In the genomic region with DNA sequence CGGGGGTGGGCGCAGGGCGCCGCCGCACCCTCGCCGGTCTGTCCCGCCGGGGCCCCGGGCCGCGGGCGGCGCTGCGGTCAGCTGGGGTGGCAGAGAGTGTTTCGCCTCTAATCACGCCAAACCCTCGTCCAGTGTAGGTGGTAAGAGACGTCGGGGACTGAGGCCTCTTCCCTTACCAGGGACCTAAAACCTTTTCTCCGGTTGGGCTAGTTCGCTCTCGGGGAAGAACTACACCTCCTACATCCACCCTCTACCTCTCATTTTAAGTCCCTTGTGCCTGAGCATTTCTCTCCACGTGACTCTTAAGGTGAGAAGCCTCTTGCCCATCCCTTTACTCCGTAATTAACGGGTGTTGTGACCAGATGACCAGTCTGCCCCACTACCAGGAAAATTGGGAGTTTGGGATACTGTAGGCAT, we compare ENCODE assay signal across 8 cellular contexts. TPM values are rescaled to one million over a fixed set of nuclear protein-coding genes. Genes with fewer than 3 reads are reported as not detected.
DNase-seq lines count a peak whose midpoint lies in the region; ATAC-seq and TF ChIP-seq lines count a peak whose summit lies in the region.

No MANE protein-coding gene starts in this region.

- H3K36me3 Mint-ChIP-seq in T-helper 2 cell treated with Interferon-gamma antibody and Interleukin-4, amounts not matched to agents 5 μg/mL and 100 μg/mL, for 36 hours (ENCODE audit: low read depth): peaks cover 16% of the 10 kb centered on the region
- H3K36me3 Mint-ChIP-seq in osteocyte (ENCODE audit: unreplicated experiment): peaks cover 7% of the 10 kb centered on the region

- H3K4me1 Mint-ChIP-seq in T-helper 2 cell treated with Interferon-gamma antibody and Interleukin-4, amounts not matched to agents 5 μg/mL and 100 μg/mL, for 36 hours (ENCODE audit: low read depth): peaks cover 32% of the 10 kb centered on the region
- peaks cover 29% of the 10 kb centered on the region for H3K4me1 Mint-ChIP-seq in osteocyte (ENCODE audit: unreplicated experiment)

- H3K27ac Mint-ChIP-seq in T-helper 2 cell treated with Interferon-gamma antibody and Interleukin-4, amounts not matched to agents 5 μg/mL and 100 μg/mL, for 36 hours: peak overlapping the region; percentile 93
- peak overlapping the region; percentile 85 for H3K27ac Mint-ChIP-seq in osteocyte (ENCODE audit: unreplicated experiment)

- no peaks in the 10 kb centered on the region for H3K27me3 ChIP-seq in BLaER1 treated with 17β-estradiol and CSF1 and Interleukin-3, amounts not matched to agents 10 nM and 100 nM
- no peaks in the 10 kb centered on the region for H3K27me3 ChIP-seq in esophagus squamous epithelium

- H3K27ac ChIP-seq in BLaER1 treated with 17β-estradiol and CSF1 and Interleukin-3, amounts not matched to agents 10 nM and 100 nM: peak overlapping the region; percentile 73 to 93 (median 87); a peak in 21 of 22 replicates
- H3K27ac ChIP-seq in esophagus squamous epithelium: peak overlapping the region; percentile 92 to 97 (median 94)

- H3K9me3 ChIP-seq in BLaER1 treated with 17β-estradiol and CSF1 and Interleukin-3, amounts not matched to agents 10 nM and 100 nM (replicated peaks in 1 of 11): peaks cover 0 to 8% (median 3%) of the 10 kb centered on the region in 11 experiments; a peak in 17 of 22 replicates
- peaks cover 0 to under 1% (median under 1%) of the 10 kb centered on the region in 3 donors for H3K9me3 ChIP-seq in esophagus squamous epithelium

- no peaks in the 10 kb centered on the region for H3K27me3 Mint-ChIP-seq in T-helper 2 cell treated with Interferon-gamma antibody and Interleukin-4, amounts not matched to agents 5 μg/mL and 100 μg/mL, for 36 hours (ENCODE audit: low read depth)
- H3K27me3 Mint-ChIP-seq in osteocyte (ENCODE audit: unreplicated experiment): no peaks in the 10 kb centered on the region

- TF ChIP-seq CTCF in esophagus squamous epithelium (IDR thresholded peaks at IDR 0.05) (no peak), osteocyte (IDR thresholded peaks at IDR 0.05) (no peak)

- no peaks in the 10 kb centered on the region for H3K9me3 Mint-ChIP-seq in T-helper 2 cell treated with Interferon-gamma antibody and Interleukin-4, amounts not matched to agents 5 μg/mL and 100 μg/mL, for 36 hours
- H3K9me3 Mint-ChIP-seq in osteocyte (ENCODE audit: unreplicated experiment): peaks cover 2% of the 10 kb centered on the region

- peak overlapping the region; percentile 76 to 92 (median 87) for H3K9ac ChIP-seq in BLaER1 treated with 17β-estradiol and CSF1 and Interleukin-3, amounts not matched to agents 10 nM and 100 nM

- H3K4me3 Mint-ChIP-seq in T-helper 2 cell treated with Interferon-gamma antibody and Interleukin-4, amounts not matched to agents 5 μg/mL and 100 μg/mL, for 36 hours: peak overlapping the region; percentile 84
- peak overlapping the region; percentile 81 for H3K4me3 Mint-ChIP-seq in osteocyte (ENCODE audit: unreplicated experiment)

- DNase-seq in T-helper 2 cell treated with Interferon-gamma antibody and Interleukin-4, amounts not matched to agents 5 μg/mL and 100 μg/mL, for 36 hours (ENCODE audit: low spot score): no peak
- DNase-seq in esophagus squamous epithelium (lab: John Stamatoyannopoulos, UW) (no peak), osteocyte (ENCODE audit: extremely low spot score, unreplicated experiment) (no peak), NCI-H1694 (lab: John Stamatoyannopoulos, UW) (no peak)
- DNase-seq in stimulated activated CD4-positive, alpha-beta T cell treated with anti-CD3 and anti-CD28 coated beads, Interleukin-2, amount 100 ng/mL, for 24 hours: no peak

- H3K4me2 ChIP-seq in BLaER1 treated with 17β-estradiol and CSF1 and Interleukin-3, amounts not matched to agents 10 nM and 100 nM: peak overlapping the region; percentile 78 to 99 (median 92)

- H3K4me1 ChIP-seq in BLaER1 treated with 17β-estradiol and CSF1 and Interleukin-3, amounts not matched to agents 10 nM and 100 nM: peaks cover 8 to 23% (median 12%) of the 10 kb centered on the region in 10 experiments
- H3K4me1 ChIP-seq in esophagus squamous epithelium: peaks cover 6 to 21% (median 7%) of the 10 kb centered on the region in 3 donors

- H3K4me3 ChIP-seq in BLaER1 treated with 17β-estradiol and CSF1 and Interleukin-3, amounts not matched to agents 10 nM and 100 nM: peak overlapping the region; percentile 60 to 79 (median 68)
- peak overlapping the region; percentile 68 to 95 (median 76) for H3K4me3 ChIP-seq in esophagus squamous epithelium

- H3K36me3 ChIP-seq in BLaER1 treated with 17β-estradiol and CSF1 and Interleukin-3, amounts not matched to agents 10 nM and 100 nM: peaks cover 1 to 30% (median 12%) of the 10 kb centered on the region in 11 experiments; a peak in 16 of 22 replicates
- H3K36me3 ChIP-seq in esophagus squamous epithelium: peaks cover 0 to 30% (median 0%) of the 10 kb centered on the region in 3 donors

- ATAC-seq in GM19025 (IDR thresholded peaks at IDR 0.05; ENCODE audit: low read depth, unreplicated experiment) (peak; percentile 25), HG03159 (IDR thresholded peaks at IDR 0.05; ENCODE audit: unreplicated experiment) (peak; percentile 19)

- TF ChIP-seq POLR2A in esophagus squamous epithelium (IDR thresholded peaks at IDR 0.05): no peak

- no peaks in the 10 kb centered on the region for H4K20me1 ChIP-seq in BLaER1 treated with 17β-estradiol and CSF1 and Interleukin-3, amounts not matched to agents 10 nM and 100 nM

- intact Hi-C loops in esophagus squamous epithelium (cut with DNase I): loop anchor here (10.0 kb wide), 1 partner anchor 517 kb away; no protein-coding TSS in a partner anchor

- 0% methylated on average over 4 to 14 of the region's 26 CpGs for WGBS in esophagus squamous epithelium, 2 donors

RNA-seq across cellular contexts. Expression of a gene that starts 0.5 kb away (rescaled TPM):
- total RNA-seq in esophagus squamous epithelium (1 to 10 TPM; 4.3 to 9.2 (median 7.0) TPM), osteocyte (18.9 and 19.4 TPM in 2 replicates)

RNA-seq across cellular contexts. Expression of a gene that starts 12.2 kb away (rescaled TPM):
- total RNA-seq in esophagus squamous epithelium (not detected), osteocyte (0.26 TPM in 1 of 2 replicates, not detected in the other)
